Comparison of ENCODE assay signal across 1 cellular context in genomic region chr1:205267306-205267902, GRCh38.
A peak's percentile ranks its signal among the peaks of the same experiment; 100 is the strongest.
TF ChIP-seq lines count a peak whose summit lies in the region.

No MANE protein-coding gene starts in this region.

TF ChIP-seq in K562, 482 proteins besides CTCF, POLR2A, EP300 and RAD21 (continues in another document):
- TF ChIP-seq MEF2A (IDR thresholded peaks at IDR 0.05; ENCODE audit: control insufficient read depth, low read depth, low read length) (peak; percentile 42; the same call in 1 of the 2 replicates), SMARCE1 (IDR thresholded peaks at IDR 0.05) (peak; percentile 45; the same call in 1 of the 2 replicates), RNF2 (IDR thresholded peaks at IDR 0.05) (peak; percentile 87; the same call in 1 of the 2 replicates), RCOR1 (IDR thresholded peaks at IDR 0.05; ENCODE audit: borderline replicate concordance in 1 of 2, low read depth in 2 of 2, low read length in 2 of 2) (peak in 1 of 2 experiments; percentile 52; a peak in 2 of 4 replicates), CBFA2T2 (conservative IDR thresholded peaks at IDR 0.05) (peak; percentile 58), HMGN3 (IDR thresholded peaks at IDR 0.05; ENCODE audit: borderline replicate concordance, extremely low read depth, insufficient read length, low read depth, low read length) (no peak), NONO (IDR thresholded peaks at IDR 0.05; ENCODE audit: low read depth in 2 of 2, low read length in 1 of 2) (no peak), HOXB6 (CRISPR knock-in tag; IDR thresholded peaks at IDR 0.05; ENCODE audit: borderline replicate concordance) (0 out of 2 replicates have a peak, but pooled peaks have one; percentile 7), ZNF778 (CRISPR knock-in tag; IDR thresholded peaks at IDR 0.05) (no peak), LARP7 (IDR thresholded peaks at IDR 0.05) (no peak), ZBTB17 (CRISPR knock-in tag; IDR thresholded peaks at IDR 0.05) (0 out of 2 replicates have a peak, but pooled peaks have one; percentile 18), GABPA (tag; conservative IDR thresholded peaks at IDR 0.05; ENCODE audit: low read depth) (peak; percentile 63), KDM1A (IDR thresholded peaks at IDR 0.05) (0 out of 4 replicates have a peak, but pooled peaks of 1 of the 2 experiments have one; percentile 24), E2F3 (CRISPR knock-in tag; IDR thresholded peaks at IDR 0.05) (peak; percentile 10; the same call in 1 of the 2 replicates), CTBP1 (IDR thresholded peaks at IDR 0.05; ENCODE audit: borderline replicate concordance) (no peak), TEAD4 (IDR thresholded peaks at IDR 0.05; ENCODE audit: low read length) (peak; percentile 59; the same call in 1 of the 2 replicates), TEAD4 (CRISPR knock-in tag; IDR thresholded peaks at IDR 0.05; ENCODE audit: borderline replicate concordance) (no peak), FOXJ2 (tag; IDR thresholded peaks at IDR 0.05) (no peak), CREM (IDR thresholded peaks at IDR 0.05; ENCODE audit: low read depth) (peak; percentile 30; the same call in 1 of the 2 replicates), USF1 (CRISPR knock-in tag; IDR thresholded peaks at IDR 0.05) (peak; percentile 44; the same call in 1 of the 2 replicates), ETV5 (CRISPR knock-in tag; IDR thresholded peaks at IDR 0.05; ENCODE audit: low read depth) (peak; percentile 87), LEF1 (IDR thresholded peaks at IDR 0.05) (peak; percentile 56; the same call in 1 of the 2 replicates), JUND (IDR thresholded peaks at IDR 0.05; ENCODE audit: borderline replicate concordance, low read depth, low read length) (peak; percentile 60; the same call in 1 of the 2 replicates), JUND (tag; IDR thresholded peaks at IDR 0.05; ENCODE audit: borderline replicate concordance, low read depth, low read length) (peak; percentile 37; the same call in 1 of the 3 replicates), ZNF175 (CRISPR knock-in tag; IDR thresholded peaks at IDR 0.05; ENCODE audit: low read depth) (peak; percentile 56; the same call in 1 of the 2 replicates), GATAD2A (IDR thresholded peaks at IDR 0.05) (0 out of 2 replicates have a peak, but pooled peaks have one; percentile 10), PHF8 (IDR thresholded peaks at IDR 0.05; ENCODE audit: borderline replicate concordance, low read length) (no peak), SMC3 (conservative IDR thresholded peaks at IDR 0.05; ENCODE audit: insufficient read depth, low read depth, low read length) (no peak), ETV1 (tag; conservative IDR thresholded peaks at IDR 0.05; ENCODE audit: low read depth) (peak; percentile 90), TBL1XR1 (IDR thresholded peaks at IDR 0.05; ENCODE audit: low read length in 2 of 2) (peak in 1 of 2 experiments; percentile 73; a peak in 1 of 4 replicates), TCF3 (CRISPR knock-in tag; IDR thresholded peaks at IDR 0.05) (peak; percentile 78), MYC (IDR thresholded peaks at IDR 0.05; ENCODE audit: low read depth, low read length) (peak; percentile 27; the same call in 1 of the 2 replicates), MYC (CRISPR knock-in tag; IDR thresholded peaks at IDR 0.05; ENCODE audit: borderline replicate concordance, low read depth) (no peak), KLF10 (CRISPR knock-in tag; IDR thresholded peaks at IDR 0.05) (no peak), BHLHE40 (IDR thresholded peaks at IDR 0.05; ENCODE audit: low read length) (peak; percentile 12; the same call in 1 of the 2 replicates), ARID1B (IDR thresholded peaks at IDR 0.05) (peak; percentile 79), CXXC5 (CRISPR knock-in tag; IDR thresholded peaks at IDR 0.05) (peak; percentile 16; the same call in 1 of the 2 replicates), NR2C2 (CRISPR knock-in tag; IDR thresholded peaks at IDR 0.05) (no peak), NR2C2 (tag; IDR thresholded peaks at IDR 0.05) (peak; percentile 48; the same call in 1 of the 2 replicates), UBTF (IDR thresholded peaks at IDR 0.05; ENCODE audit: borderline replicate concordance in 1 of 2, low read depth in 2 of 2, low read length in 2 of 2) (peak in 1 of 2 experiments; percentile 47; a peak in 1 of 4 replicates), KDM5B (IDR thresholded peaks at IDR 0.05; ENCODE audit: insufficient replicate concordance, low read depth, low read length) (peak; percentile 33), NCOR1 (IDR thresholded peaks at IDR 0.05) (peak; percentile 61), CSDE1 (IDR thresholded peaks at IDR 0.05) (0 out of 4 replicates have a peak, but pooled peaks of 1 of the 2 experiments have one; percentile 38), TRIM24 (IDR thresholded peaks at IDR 0.05) (peak in 1 of 2 experiments; percentile 32; a peak in 2 of 4 replicates), SLC30A9 (CRISPR knock-in tag; IDR thresholded peaks at IDR 0.05) (no peak), PTRF (tag; IDR thresholded peaks at IDR 0.05) (no peak), BRD9 (IDR thresholded peaks at IDR 0.05; ENCODE audit: low read depth, partially characterized antibody) (peak; percentile 35), SMARCA4 (IDR thresholded peaks at IDR 0.05) (peak; percentile 51; the same call in 1 of the 2 replicates), HDAC1 (IDR thresholded peaks at IDR 0.05) (peak in 1 of 2 experiments; percentile 50; a peak in 1 of 4 replicates), TAL1 (IDR thresholded peaks at IDR 0.05) (peak; percentile 54), ZNF592 (IDR thresholded peaks at IDR 0.05) (0 out of 2 replicates have a peak, but pooled peaks have one; percentile 43), ESRRA (IDR thresholded peaks at IDR 0.05; ENCODE audit: borderline replicate concordance, low read depth) (no peak), ZNF766 (CRISPR knock-in tag; conservative IDR thresholded peaks at IDR 0.05) (0 out of 2 replicates have a peak, but pooled peaks have one; percentile 34), FOXP1 (CRISPR knock-in tag; IDR thresholded peaks at IDR 0.05) (0 out of 2 replicates have a peak, but pooled peaks have one; percentile 18), NFIC (IDR thresholded peaks at IDR 0.05) (peak; percentile 37)
- TF ChIP-seq, protein P1, sequence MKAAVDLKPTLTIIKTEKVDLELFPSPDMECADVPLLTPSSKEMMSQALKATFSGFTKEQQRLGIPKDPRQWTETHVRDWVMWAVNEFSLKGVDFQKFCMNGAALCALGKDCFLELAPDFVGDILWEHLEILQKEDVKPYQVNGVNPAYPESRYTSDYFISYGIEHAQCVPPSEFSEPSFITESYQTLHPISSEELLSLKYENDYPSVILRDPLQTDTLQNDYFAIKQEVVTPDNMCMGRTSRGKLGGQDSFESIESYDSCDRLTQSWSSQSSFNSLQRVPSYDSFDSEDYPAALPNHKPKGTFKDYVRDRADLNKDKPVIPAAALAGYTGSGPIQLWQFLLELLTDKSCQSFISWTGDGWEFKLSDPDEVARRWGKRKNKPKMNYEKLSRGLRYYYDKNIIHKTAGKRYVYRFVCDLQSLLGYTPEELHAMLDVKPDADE (conservative IDR thresholded peaks at IDR 0.05; ENCODE audit: control insufficient read depth, low read depth, low read length): 0 out of 2 replicates have a peak, but pooled peaks have one; percentile 38
- TF ChIP-seq, protein P2, sequence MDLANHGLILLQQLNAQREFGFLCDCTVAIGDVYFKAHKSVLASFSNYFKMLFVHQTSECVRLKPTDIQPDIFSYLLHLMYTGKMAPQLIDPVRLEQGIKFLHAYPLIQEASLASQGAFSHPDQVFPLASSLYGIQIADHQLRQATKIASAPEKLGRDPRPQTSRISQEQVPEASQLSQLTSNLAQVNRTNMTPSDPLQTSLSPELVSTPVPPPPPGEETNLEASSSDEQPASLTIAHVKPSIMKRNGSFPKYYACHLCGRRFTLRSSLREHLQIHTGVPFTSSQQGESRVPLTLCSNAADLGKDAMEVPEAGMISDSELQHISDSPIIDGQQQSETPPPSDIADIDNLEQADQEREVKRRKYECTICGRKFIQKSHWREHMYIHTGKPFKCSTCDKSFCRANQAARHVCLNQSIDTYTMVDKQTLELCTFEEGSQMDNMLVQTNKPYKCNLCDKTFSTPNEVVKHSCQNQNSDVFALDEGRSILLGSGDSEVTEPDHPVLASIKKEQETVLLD (IDR thresholded peaks at IDR 0.05): peak; percentile 65; the same call in 1 of the 2 replicates
- TF ChIP-seq, protein P3, sequence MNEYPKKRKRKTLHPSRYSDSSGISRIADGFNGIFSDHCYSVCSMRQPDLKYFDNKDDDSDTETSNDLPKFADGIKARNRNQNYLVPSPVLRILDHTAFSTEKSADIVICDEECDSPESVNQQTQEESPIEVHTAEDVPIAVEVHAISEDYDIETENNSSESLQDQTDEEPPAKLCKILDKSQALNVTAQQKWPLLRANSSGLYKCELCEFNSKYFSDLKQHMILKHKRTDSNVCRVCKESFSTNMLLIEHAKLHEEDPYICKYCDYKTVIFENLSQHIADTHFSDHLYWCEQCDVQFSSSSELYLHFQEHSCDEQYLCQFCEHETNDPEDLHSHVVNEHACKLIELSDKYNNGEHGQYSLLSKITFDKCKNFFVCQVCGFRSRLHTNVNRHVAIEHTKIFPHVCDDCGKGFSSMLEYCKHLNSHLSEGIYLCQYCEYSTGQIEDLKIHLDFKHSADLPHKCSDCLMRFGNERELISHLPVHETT (CRISPR knock-in tag; conservative IDR thresholded peaks at IDR 0.05 in 1 of 2, IDR thresholded peaks at IDR 0.05 in 1 of 2): 0 out of 4 replicates have a peak, but pooled peaks of 1 of the 2 experiments have one; percentile 29
- TF ChIP-seq, protein P4, sequence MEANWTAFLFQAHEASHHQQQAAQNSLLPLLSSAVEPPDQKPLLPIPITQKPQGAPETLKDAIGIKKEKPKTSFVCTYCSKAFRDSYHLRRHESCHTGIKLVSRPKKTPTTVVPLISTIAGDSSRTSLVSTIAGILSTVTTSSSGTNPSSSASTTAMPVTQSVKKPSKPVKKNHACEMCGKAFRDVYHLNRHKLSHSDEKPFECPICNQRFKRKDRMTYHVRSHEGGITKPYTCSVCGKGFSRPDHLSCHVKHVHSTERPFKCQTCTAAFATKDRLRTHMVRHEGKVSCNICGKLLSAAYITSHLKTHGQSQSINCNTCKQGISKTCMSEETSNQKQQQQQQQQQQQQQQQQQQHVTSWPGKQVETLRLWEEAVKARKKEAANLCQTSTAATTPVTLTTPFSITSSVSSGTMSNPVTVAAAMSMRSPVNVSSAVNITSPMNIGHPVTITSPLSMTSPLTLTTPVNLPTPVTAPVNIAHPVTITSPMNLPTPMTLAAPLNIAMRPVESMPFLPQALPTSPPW (CRISPR knock-in tag; IDR thresholded peaks at IDR 0.05): peak; percentile 59
- TF ChIP-seq, protein P5, sequence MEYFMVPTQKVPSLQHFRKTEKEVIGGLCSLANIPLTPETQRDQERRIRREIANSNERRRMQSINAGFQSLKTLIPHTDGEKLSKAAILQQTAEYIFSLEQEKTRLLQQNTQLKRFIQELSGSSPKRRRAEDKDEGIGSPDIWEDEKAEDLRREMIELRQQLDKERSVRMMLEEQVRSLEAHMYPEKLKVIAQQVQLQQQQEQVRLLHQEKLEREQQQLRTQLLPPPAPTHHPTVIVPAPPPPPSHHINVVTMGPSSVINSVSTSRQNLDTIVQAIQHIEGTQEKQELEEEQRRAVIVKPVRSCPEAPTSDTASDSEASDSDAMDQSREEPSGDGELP (CRISPR knock-in tag; IDR thresholded peaks at IDR 0.05; ENCODE audit: borderline replicate concordance): peak; percentile 90
